Comparison of ENCODE assay signal across 25 cellular contexts in genomic region chr3:188448813-188449212, GRCh38.
"Had no signal": no experiment of that assay in that cellular context is flagged by ENCODE, and none has a peak within 500 bp of the region (broad histone marks: within the 10 kb centered on the region; RNA-seq: fewer than 3 reads in every experiment).

No MANE protein-coding gene starts in this region.

- ATAC-seq: activated T-helper 17 cell treated with anti-CD3 and anti-CD28 coated beads, Interleukin-2, amount 50 U/mL, for 72 hours; body of pancreas; PC-3 had no signal

- H3K4me1 ChIP-seq: body of pancreas had no signal

- H3K27me3 ChIP-seq: ascending aorta, body of pancreas, MG63 had no signal

- H3K27ac ChIP-seq: body of pancreas had no signal

- H3K9me3 Mint-ChIP-seq: activated CD4-positive, alpha-beta T cell treated with anti-CD3 and anti-CD28 coated beads, Interleukin-2, amount 10 ng/mL, durations not matched to agents 7 days and 5 days; activated naive CD4-positive, alpha-beta T cell treated with anti-CD3 and anti-CD28 coated beads for 36 hours; activated T-helper 17 cell treated with anti-CD3 and anti-CD28 coated beads, Interleukin-2, amount 50 U/mL, for 72 hours had no signal

- H3K4me3 Mint-ChIP-seq: activated CD4-positive, alpha-beta memory T cell treated with anti-CD3 and anti-CD28 coated beads, Interleukin-2, amount 10 ng/mL, durations not matched to agents 7 days and 5 days; activated CD4-positive, alpha-beta T cell treated with anti-CD3 and anti-CD28 coated beads, Interleukin-2, amount 10 ng/mL, durations not matched to agents 7 days and 5 days; activated naive CD4-positive, alpha-beta T cell treated with anti-CD3 and anti-CD28 coated beads for 36 hours; activated naive CD8-positive, alpha-beta T cell; activated T-helper 17 cell treated with anti-CD3 and anti-CD28 coated beads, Interleukin-2, amount 50 U/mL, for 72 hours had no signal

- H3K27me3 Mint-ChIP-seq: activated CD4-positive, alpha-beta memory T cell treated with anti-CD3 and anti-CD28 coated beads, Interleukin-2, amount 10 ng/mL, durations not matched to agents 7 days and 5 days; activated CD4-positive, alpha-beta T cell treated with anti-CD3 and anti-CD28 coated beads, Interleukin-2, amount 10 ng/mL, durations not matched to agents 7 days and 5 days; activated naive CD8-positive, alpha-beta T cell; activated T-helper 17 cell treated with anti-CD3 and anti-CD28 coated beads, Interleukin-2, amount 50 U/mL, for 72 hours had no signal

- H3K27ac Mint-ChIP-seq: activated CD4-positive, alpha-beta memory T cell treated with anti-CD3 and anti-CD28 coated beads, Interleukin-2, amount 10 ng/mL, durations not matched to agents 7 days and 5 days; activated CD4-positive, alpha-beta T cell treated with anti-CD3 and anti-CD28 coated beads, Interleukin-2, amount 10 ng/mL, durations not matched to agents 7 days and 5 days; activated naive CD4-positive, alpha-beta T cell treated with anti-CD3 and anti-CD28 coated beads for 36 hours; activated naive CD8-positive, alpha-beta T cell; activated T-helper 17 cell treated with anti-CD3 and anti-CD28 coated beads, Interleukin-2, amount 50 U/mL, for 72 hours had no signal

- H3K4me3 ChIP-seq: ascending aorta, body of pancreas, MG63 had no signal

- DNase-seq: activated CD4-positive, alpha-beta memory T cell treated with anti-CD3 and anti-CD28 coated beads, Interleukin-2, amount 10 ng/mL, durations not matched to agents 7 days and 5 days; activated CD4-positive, alpha-beta T cell treated with anti-CD3 and anti-CD28 coated beads, Interleukin-2, amount 10 ng/mL, durations not matched to agents 7 days and 5 days; activated CD4-positive, CD25-positive, alpha-beta regulatory T cell; activated gamma-delta T cell; activated naive CD4-positive, alpha-beta T cell treated with anti-CD3 and anti-CD28 coated beads for 36 hours; activated T-cell treated with anti-CD3 and anti-CD28 coated beads for 4 hours; activated T-cell treated with anti-CD3 and anti-CD28 coated beads, Interleukin-2, amount 50 U/mL, for 48 hours; body of pancreas; central memory CD4-positive, alpha-beta T cell; MG63; MV-4-11; NCI-H1105; NCI-H1436; NCI-H1694 treated with DMSO at 0.1 percent for 48 hours; NCI-H2029 treated with DMSO at 0.1 percent for 48 hours; NCI-H345; NCI-H510A; NCI-H526 treated with DMSO at 0.1 percent for 48 hours; PC-3; SHP77; T-helper 2 cell; T1000 had no signal

- H3K36me3 ChIP-seq: MG63 had no signal

- H3K9me3 ChIP-seq: ascending aorta, body of pancreas, MG63 had no signal
